ENCODE assay signal across 10 cellular contexts in genomic region chr14:61344437-61345143, GRCh38. TPM values are rescaled to one million over a fixed set of nuclear protein-coding genes. Genes with fewer than 3 reads are reported as not detected.
A peak's percentile ranks its signal among the peaks of the same experiment; 100 is the strongest.
DNase-seq lines count a peak whose midpoint lies in the region; ATAC-seq and TF ChIP-seq lines count a peak whose summit lies in the region.
"Had no signal": no experiment of that assay in that cellular context is flagged by ENCODE, and none has a peak within 500 bp of the region (broad histone marks: within the 10 kb centered on the region; RNA-seq: fewer than 3 reads in every experiment).

No MANE protein-coding gene starts in this region.

- peak overlapping the region; percentile 88 for H3K4me3 Mint-ChIP-seq in T-helper 17 cell
- peak overlapping the region; percentile 89 for H3K4me3 Mint-ChIP-seq in stimulated activated naive CD8-positive, alpha-beta T cell treated with anti-CD3 and anti-CD28 coated beads, Interleukin-15, Interleukin-2, amounts not matched to agents 100 ng/mL and 50 ng/mL, for 24 hours
- no peak overlapping the region for H3K4me3 Mint-ChIP-seq in endothelial cell (ENCODE audit: unreplicated experiment)

- H3K4me1 Mint-ChIP-seq in T-helper 17 cell (peaks cover 86% of the 10 kb centered on the region), endothelial cell (ENCODE audit: unreplicated experiment) (peaks cover 28% of the 10 kb centered on the region)
- H3K4me1 Mint-ChIP-seq in stimulated activated naive CD8-positive, alpha-beta T cell treated with anti-CD3 and anti-CD28 coated beads, Interleukin-15, Interleukin-2, amounts not matched to agents 100 ng/mL and 50 ng/mL, for 24 hours (ENCODE audit: low read depth), result peaks cover 100% of the 10 kb centered on the region

- peaks cover 8% of the 10 kb centered on the region for H3K9me3 Mint-ChIP-seq in stimulated activated naive CD8-positive, alpha-beta T cell treated with anti-CD3 and anti-CD28 coated beads, Interleukin-15, Interleukin-2, amounts not matched to agents 100 ng/mL and 50 ng/mL, for 24 hours
- no peaks in the 10 kb centered on the region for H3K9me3 Mint-ChIP-seq in endothelial cell (ENCODE audit: unreplicated experiment)

- H3K27me3 Mint-ChIP-seq in T-helper 17 cell (no peaks in the 10 kb centered on the region), endothelial cell (ENCODE audit: unreplicated experiment) (peaks cover 1% of the 10 kb centered on the region)
- H3K27me3 Mint-ChIP-seq in stimulated activated naive CD8-positive, alpha-beta T cell treated with anti-CD3 and anti-CD28 coated beads, Interleukin-15, Interleukin-2, amounts not matched to agents 100 ng/mL and 50 ng/mL, for 24 hours, result no peaks in the 10 kb centered on the region

- H3K9me3 ChIP-seq in T-helper 17 cell (ENCODE audit: control insufficient read depth, low read length, poor library complexity, severe bottlenecking), result no peaks in the 10 kb centered on the region
- H3K9me3 ChIP-seq in heart right ventricle, result no peaks in the 10 kb centered on the region

- peak overlapping the region; percentile 3 to 88 (median 32) for H3K27ac ChIP-seq in heart right ventricle
- H3K27ac ChIP-seq: 22Rv1 had no signal

- no peak for TF ChIP-seq CTCF in heart right ventricle (IDR thresholded peaks at IDR 0.05)
- TF ChIP-seq CTCF in endothelial cell (IDR thresholded peaks at IDR 0.05; ENCODE audit: unreplicated experiment), result no peak

- H3K4me1 ChIP-seq in heart right ventricle, result peaks cover 0 to 91% (median 67%) of the 10 kb centered on the region in 9 donors

- H3K36me3 Mint-ChIP-seq in T-helper 17 cell (ENCODE audit: low read depth) (peaks cover 7% of the 10 kb centered on the region), endothelial cell (ENCODE audit: low read depth, unreplicated experiment) (no peaks in the 10 kb centered on the region)
- H3K36me3 Mint-ChIP-seq in stimulated activated naive CD8-positive, alpha-beta T cell treated with anti-CD3 and anti-CD28 coated beads, Interleukin-15, Interleukin-2, amounts not matched to agents 100 ng/mL and 50 ng/mL, for 24 hours (ENCODE audit: low read depth), result peaks cover 67% of the 10 kb centered on the region

- ATAC-seq in T-helper 17 cell (peak; percentile 7), heart right ventricle (peak in 4 of 8 donors; percentile 58 to 74 (median 66))

- 59 to 62% methylated on average over 7 of the region's 7 CpGs for WGBS in heart right ventricle, 2 donors

- no peaks in the 10 kb centered on the region for H3K36me3 ChIP-seq in heart right ventricle

- peak overlapping the region in 1 of 10 donors; percentile 19 for H3K4me3 ChIP-seq in heart right ventricle

- H3K27ac Mint-ChIP-seq in T-helper 17 cell, result peak overlapping the region; percentile 100
- peak overlapping the region; percentile 99 for H3K27ac Mint-ChIP-seq in stimulated activated naive CD8-positive, alpha-beta T cell treated with anti-CD3 and anti-CD28 coated beads, Interleukin-15, Interleukin-2, amounts not matched to agents 100 ng/mL and 50 ng/mL, for 24 hours
- H3K27ac Mint-ChIP-seq in endothelial cell (ENCODE audit: unreplicated experiment), result no peak overlapping the region

- intact Hi-C loops in heart right ventricle (cut with DNase I), result no loop called here

- DNase-seq in NK-92 treated with Interleukin-12 subunit alpha and Interleukin-12 subunit beta, amount 100 ng/mL, for 24 hours (lab: John Stamatoyannopoulos, UW), result peak; percentile 35
- DNase-seq in NK-92 (lab: John Stamatoyannopoulos, UW; ENCODE audit: unreplicated experiment), result no peak
- no peak for DNase-seq in T-helper 17 cell
- DNase-seq in heart right ventricle, result no peak
- DNase-seq in mesenteric fat pad (ENCODE audit: low spot score), result no peak
- DNase-seq in endothelial cell (ENCODE audit: low spot score), result no peak
- no peak for DNase-seq in NCI-H82 (lab: John Stamatoyannopoulos, UW)
- DNase-seq: NCI-H187 treated with DMSO at 0.1 percent for 48 hours had no signal

- H3K27me3 ChIP-seq in heart right ventricle, result no peaks in the 10 kb centered on the region

RNA-seq across cellular contexts. Expression of gene PRKCH, which starts 23.2 kb away (rescaled TPM):
- 100 to 1,000 TPM; 328 to 342 TPM for total RNA-seq in T-helper 17 cell
- 10 to 100 TPM; 12.4 to 25.1 (median 18.3) TPM for total RNA-seq in heart right ventricle
- polyA plus RNA-seq in heart right ventricle, result 10 to 100 TPM in 1 of 2 donors, 1 to 10 TPM in 1; 8.3 to 18.1 TPM
- 43.0 TPM for total RNA-seq in mesenteric fat pad
- total RNA-seq in endothelial cell (ENCODE audit: unreplicated experiment), result 42.5 TPM
